Comparison of ENCODE assay signal across 1 cellular context in the genomic region with DNA sequence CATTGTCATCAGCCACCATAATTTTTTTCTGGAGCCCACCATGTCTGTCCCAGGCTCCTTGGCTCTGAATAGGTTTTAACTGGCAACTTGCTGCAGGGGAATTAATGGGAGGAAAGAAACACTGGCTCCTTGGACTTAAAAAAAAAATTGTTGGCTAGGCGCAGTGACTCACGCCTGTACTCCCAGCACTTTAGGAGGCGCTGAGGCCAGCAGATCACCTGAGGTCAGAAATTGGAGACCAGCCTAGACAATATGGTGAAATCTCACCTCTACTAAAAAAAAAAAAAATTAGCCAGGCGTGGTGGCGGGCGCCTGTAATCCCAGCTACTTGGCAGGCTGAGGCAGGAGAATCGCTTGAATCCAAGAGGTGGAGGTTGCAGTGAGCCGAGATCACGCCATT.
TF ChIP-seq lines count a peak whose summit lies in the region.

No MANE protein-coding gene starts in this region.

TF ChIP-seq in K562, 482 proteins besides CTCF, POLR2A, EP300 and RAD21:
- TF ChIP-seq, protein P1, sequence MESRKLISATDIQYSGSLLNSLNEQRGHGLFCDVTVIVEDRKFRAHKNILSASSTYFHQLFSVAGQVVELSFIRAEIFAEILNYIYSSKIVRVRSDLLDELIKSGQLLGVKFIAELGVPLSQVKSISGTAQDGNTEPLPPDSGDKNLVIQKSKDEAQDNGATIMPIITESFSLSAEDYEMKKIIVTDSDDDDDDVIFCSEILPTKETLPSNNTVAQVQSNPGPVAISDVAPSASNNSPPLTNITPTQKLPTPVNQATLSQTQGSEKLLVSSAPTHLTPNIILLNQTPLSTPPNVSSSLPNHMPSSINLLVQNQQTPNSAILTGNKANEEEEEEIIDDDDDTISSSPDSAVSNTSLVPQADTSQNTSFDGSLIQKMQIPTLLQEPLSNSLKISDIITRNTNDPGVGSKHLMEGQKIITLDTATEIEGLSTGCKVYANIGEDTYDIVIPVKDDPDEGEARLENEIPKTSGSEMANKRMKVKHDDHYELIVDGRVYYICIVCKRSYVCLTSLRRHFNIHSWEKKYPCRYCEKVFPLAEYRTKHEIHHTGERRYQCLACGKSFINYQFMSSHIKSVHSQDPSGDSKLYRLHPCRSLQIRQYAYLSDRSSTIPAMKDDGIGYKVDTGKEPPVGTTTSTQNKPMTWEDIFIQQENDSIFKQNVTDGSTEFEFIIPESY (CRISPR knock-in tag; IDR thresholded peaks at IDR 0.05), result peak; percentile 33; the same call in 1 of the 2 replicates
